Comparison of ENCODE assay signal across 18 cellular contexts in the genomic region with DNA sequence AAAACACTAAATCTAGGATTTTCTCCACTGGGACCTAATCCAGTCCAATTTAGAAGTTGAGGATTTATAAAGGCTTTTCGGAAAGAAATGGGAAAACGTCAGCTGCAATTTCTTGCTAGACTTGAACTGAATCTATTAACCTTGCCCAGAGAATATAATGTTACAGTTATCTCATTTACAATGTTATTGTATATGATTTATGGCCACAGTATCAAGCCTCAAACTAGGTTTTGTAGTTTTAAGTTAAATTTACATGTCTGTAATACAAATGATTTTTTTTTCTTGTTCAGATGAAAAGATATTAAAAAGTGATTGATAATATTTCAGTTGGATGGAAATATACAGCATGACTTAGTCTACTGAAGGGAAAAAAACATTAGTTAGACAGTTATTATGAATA.
DNase-seq lines count a peak whose midpoint lies in the region; TF ChIP-seq lines count a peak whose summit lies in the region.
"Had no signal": no experiment of that assay in that cellular context is flagged by ENCODE, and none has a peak within 500 bp of the region (broad histone marks: within the 10 kb centered on the region; RNA-seq: fewer than 3 reads in every experiment).

No MANE protein-coding gene starts in this region.

- intact Hi-C loops in thyroid gland (cut with DNase I), result no loop called here

- POLR2A ChIA-PET in HEK293T (lab: Yijun Ruan, JAX), result no interaction called here
- POLR2A ChIA-PET in activated CD4-positive, alpha-beta memory T cell treated with anti-CD3 and anti-CD28 coated beads, Interleukin-2, amount 10 ng/mL, durations not matched to agents 7 days and 5 days (lab: Charles Lee), result no interaction called here

- no peaks in the 10 kb centered on the region for H3K9me3 ChIP-seq in osteoblast (ENCODE audit: low read depth, low read length)
- no peaks in the 10 kb centered on the region for H3K9me3 ChIP-seq in thyroid gland
- H3K9me3 ChIP-seq: BLaER1, Caco-2 had no signal

- H3K27ac ChIP-seq in osteoblast (ENCODE audit: low read depth, low read length), result no peak overlapping the region
- no peak overlapping the region for H3K27ac ChIP-seq in thyroid gland
- H3K27ac ChIP-seq: BLaER1, C4-2B, GM23248 had no signal

- H3K4me3 ChIP-seq in osteoblast (ENCODE audit: insufficient read depth, low read length) (no peak overlapping the region), thyroid gland (replicated peaks in 1 of 3) (no peak overlapping the region)
- H3K4me3 ChIP-seq: BLaER1, GM23248 had no signal

- H3K4me1 ChIP-seq in osteoblast (ENCODE audit: insufficient read depth, low read length) (no peaks in the 10 kb centered on the region), thyroid gland (no peaks in the 10 kb centered on the region)
- H3K4me1 ChIP-seq: BLaER1, Caco-2 had no signal

- H3K9me3 Mint-ChIP-seq in nephron progenitor cell, result no peaks in the 10 kb centered on the region
- H3K9me3 Mint-ChIP-seq in activated CD4-positive, alpha-beta memory T cell treated with anti-CD3 and anti-CD28 coated beads, Interleukin-2, amount 10 ng/mL, durations not matched to agents 7 days and 5 days, result peaks cover 2% of the 10 kb centered on the region

- TF ChIP-seq POLR2A in thyroid gland (IDR thresholded peaks at IDR 0.05), result no peak

- 79 to 81% methylated on average over 2 of the region's 2 CpGs for WGBS in thyroid gland, 2 donors

- DNase-seq in HEK293T (ENCODE audit: extremely low spot score) (no peak), fibroblast of peridontal ligament (ENCODE audit: extremely low read depth) (peak; percentile 1), osteoblast (ENCODE audit: insufficient read length, low spot score, missing footprints) (no peak), nephron progenitor cell (no peak), thyroid gland (no peak)
- DNase-seq in activated CD4-positive, alpha-beta memory T cell treated with anti-CD3 and anti-CD28 coated beads, Interleukin-2, amount 10 ng/mL, durations not matched to agents 7 days and 5 days, result no peak
- DNase-seq: Caco-2; CD4-positive, CD25-positive, alpha-beta regulatory T cell; CD8-positive, alpha-beta T cell; DMS153; DND-41; GM23248; H7; HCEC 1CT; HFFc6 had no signal

- H2AFZ ChIP-seq in osteoblast (ENCODE audit: low read length), result no peak overlapping the region
- H2AFZ ChIP-seq: GM23248 had no signal

- H3K4me3 Mint-ChIP-seq in nephron progenitor cell, result no peak overlapping the region
- no peak overlapping the region for H3K4me3 Mint-ChIP-seq in activated CD4-positive, alpha-beta memory T cell treated with anti-CD3 and anti-CD28 coated beads, Interleukin-2, amount 10 ng/mL, durations not matched to agents 7 days and 5 days
- H3K4me3 Mint-ChIP-seq: B cell; CD4-positive, CD25-positive, alpha-beta regulatory T cell; CD8-positive, alpha-beta T cell; HFFc6 had no signal

- CTCF ChIA-PET in HEK293T (lab: Yijun Ruan, JAX), result no interaction called here
- CTCF ChIA-PET in activated CD4-positive, alpha-beta memory T cell treated with anti-CD3 and anti-CD28 coated beads, Interleukin-2, amount 10 ng/mL, durations not matched to agents 7 days and 5 days (lab: Charles Lee), result no interaction called here

- H3K36me3 Mint-ChIP-seq in nephron progenitor cell (ENCODE audit: low read depth), result no peaks in the 10 kb centered on the region
- no peaks in the 10 kb centered on the region for H3K36me3 Mint-ChIP-seq in activated CD4-positive, alpha-beta memory T cell treated with anti-CD3 and anti-CD28 coated beads, Interleukin-2, amount 10 ng/mL, durations not matched to agents 7 days and 5 days (ENCODE audit: low read depth)
- H3K36me3 Mint-ChIP-seq: CD4-positive, CD25-positive, alpha-beta regulatory T cell; CD8-positive, alpha-beta T cell had no signal

- H3K27me3 Mint-ChIP-seq in nephron progenitor cell (ENCODE audit: low read depth, poor library complexity), result no peaks in the 10 kb centered on the region
- H3K27me3 Mint-ChIP-seq in activated CD4-positive, alpha-beta memory T cell treated with anti-CD3 and anti-CD28 coated beads, Interleukin-2, amount 10 ng/mL, durations not matched to agents 7 days and 5 days, result no peaks in the 10 kb centered on the region
- H3K27me3 Mint-ChIP-seq: B cell; CD4-positive, CD25-positive, alpha-beta regulatory T cell had no signal

- H4K20me1 ChIP-seq in osteoblast (ENCODE audit: insufficient read depth, low read length), result no peaks in the 10 kb centered on the region
- H4K20me1 ChIP-seq: BLaER1 had no signal

- H3K4me1 Mint-ChIP-seq in nephron progenitor cell, result peaks cover 10% of the 10 kb centered on the region
- H3K4me1 Mint-ChIP-seq in activated CD4-positive, alpha-beta memory T cell treated with anti-CD3 and anti-CD28 coated beads, Interleukin-2, amount 10 ng/mL, durations not matched to agents 7 days and 5 days, result no peaks in the 10 kb centered on the region
- H3K4me1 Mint-ChIP-seq: B cell; CD4-positive, CD25-positive, alpha-beta regulatory T cell had no signal

- peak overlapping the region; percentile 15 for H3K4me2 ChIP-seq in osteoblast (ENCODE audit: insufficient read depth, low read length)
- H3K4me2 ChIP-seq: BLaER1 had no signal

- TF ChIP-seq CTCF in osteoblast (IDR thresholded peaks at IDR 0.05; ENCODE audit: extremely low read depth, low read depth, low read length), result no peak
- TF ChIP-seq CTCF in nephron progenitor cell (IDR thresholded peaks at IDR 0.05), result no peak
- TF ChIP-seq CTCF in thyroid gland (IDR thresholded peaks at IDR 0.05), result no peak

- no peak overlapping the region for H3K27ac Mint-ChIP-seq in nephron progenitor cell
- H3K27ac Mint-ChIP-seq in activated CD4-positive, alpha-beta memory T cell treated with anti-CD3 and anti-CD28 coated beads, Interleukin-2, amount 10 ng/mL, durations not matched to agents 7 days and 5 days, result no peak overlapping the region
- H3K27ac Mint-ChIP-seq: B cell; CD4-positive, CD25-positive, alpha-beta regulatory T cell; CD8-positive, alpha-beta T cell; HFFc6 had no signal

- H3K27me3 ChIP-seq in osteoblast (ENCODE audit: insufficient read depth, low read length) (no peaks in the 10 kb centered on the region), thyroid gland (no peaks in the 10 kb centered on the region)
- H3K27me3 ChIP-seq: BLaER1 had no signal

- no peaks in the 10 kb centered on the region for H3K79me2 ChIP-seq in osteoblast (ENCODE audit: insufficient read depth, low read length)

- H3K36me3 ChIP-seq in osteoblast (ENCODE audit: insufficient read depth, low read length), result no peaks in the 10 kb centered on the region
- no peaks in the 10 kb centered on the region for H3K36me3 ChIP-seq in thyroid gland
- H3K36me3 ChIP-seq: BLaER1 had no signal

TF ChIP-seq in HEK293T, 16 proteins besides CTCF, POLR2A, EP300 and RAD21:
- TF ChIP-seq NFRKB (IDR thresholded peaks at IDR 0.05), result no peak
- TF ChIP-seq PKNOX1 (IDR thresholded peaks at IDR 0.05), result peak; percentile 82
- TF ChIP-seq SP1 (IDR thresholded peaks at IDR 0.05), result no peak
- 0 out of 2 replicates have a peak, but pooled peaks have one; percentile 11 for TF ChIP-seq CTBP1 (IDR thresholded peaks at IDR 0.05; ENCODE audit: borderline replicate concordance)
TF ChIP-seq in HEK293T: peak in this region for 2.
